In the genomic region with DNA sequence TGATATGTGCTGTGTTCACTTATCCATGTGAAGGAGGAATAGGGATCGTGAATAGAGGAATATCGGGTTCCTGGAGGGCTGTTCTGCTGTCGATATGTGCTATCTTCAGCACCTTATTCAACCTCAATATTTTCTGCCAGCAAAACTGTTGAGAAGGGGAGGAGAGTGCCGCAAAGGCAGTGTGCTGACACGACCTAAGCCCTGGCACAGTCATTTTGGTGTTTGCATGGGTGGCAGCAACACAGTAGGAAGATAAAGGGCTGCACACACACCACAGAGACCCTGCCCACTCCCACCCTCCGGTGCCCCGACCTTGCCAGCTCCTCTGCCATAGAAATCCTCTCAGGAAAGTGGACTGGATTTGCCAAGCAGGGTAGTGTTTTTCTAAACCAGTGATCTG, we compare ENCODE assay signal across 20 cellular contexts. TPM values are rescaled to one million over a fixed set of nuclear protein-coding genes. Genes with fewer than 3 reads are reported as not detected.
A peak's percentile ranks its signal among the peaks of the same experiment; 100 is the strongest.
DNase-seq lines count a peak whose midpoint lies in the region; ATAC-seq and TF ChIP-seq lines count a peak whose summit lies in the region.
"Had no signal": no experiment of that assay in that cellular context is flagged by ENCODE, and none has a peak within 500 bp of the region (broad histone marks: within the 10 kb centered on the region; RNA-seq: fewer than 3 reads in every experiment).

No MANE protein-coding gene starts in this region.

- no peaks in the 10 kb centered on the region for H3K36me3 ChIP-seq in endocrine pancreas (ENCODE audit: control insufficient read depth, insufficient read depth, low read length)
- H3K36me3 ChIP-seq: ascending aorta, esophagus squamous epithelium, gastroesophageal sphincter, ovary had no signal

- peaks cover 3% of the 10 kb centered on the region for H3K36me3 Mint-ChIP-seq in activated CD4-positive, alpha-beta T cell treated with anti-CD3 and anti-CD28 coated beads for 36 hours (ENCODE audit: low read depth)
- peaks cover 11% of the 10 kb centered on the region for H3K36me3 Mint-ChIP-seq in IgD-negative memory B cell
- no peaks in the 10 kb centered on the region for H3K36me3 Mint-ChIP-seq in nephron (ENCODE audit: low read depth)
- H3K36me3 Mint-ChIP-seq: naive thymus-derived CD4-positive, alpha-beta T cell had no signal

- DNase-seq in activated CD4-positive, alpha-beta T cell treated with anti-CD3 and anti-CD28 coated beads for 36 hours: peak; percentile 57
- no peak for DNase-seq in activated CD4-positive, alpha-beta T cell treated with anti-CD3 and anti-CD28 coated beads, Interleukin-2, amount 50 U/mL, for 1 hour
- DNase-seq: DMS79; effector memory CD4-positive, alpha-beta T cell; esophagus squamous epithelium; GM23248; KBM-7; naive thymus-derived CD4-positive, alpha-beta T cell; NCI-H1694; NCI-H526 treated with DMSO at 0.1 percent for 48 hours; ovary had no signal

- ATAC-seq in activated CD4-positive, alpha-beta T cell treated with anti-CD3 and anti-CD28 coated beads for 36 hours: no peak
- ATAC-seq in HG03039 (IDR thresholded peaks at IDR 0.05; ENCODE audit: unreplicated experiment) (no peak), HG02588 (IDR thresholded peaks at IDR 0.05; ENCODE audit: unreplicated experiment) (no peak), GM21737 (IDR thresholded peaks at IDR 0.05; ENCODE audit: unreplicated experiment) (no peak)
- ATAC-seq: gastroesophageal sphincter; naive thymus-derived CD4-positive, alpha-beta T cell had no signal

- intact Hi-C loops in activated CD4-positive, alpha-beta T cell treated with anti-CD3 and anti-CD28 coated beads for 36 hours (cut with DNase I, micrococcal nuclease): loop anchor here (1.0 to 2.0 kb wide), 6 partner anchors 33 to 741 kb away; a partner anchor contains a TSS

- H3K9me3 Mint-ChIP-seq in activated CD4-positive, alpha-beta T cell treated with anti-CD3 and anti-CD28 coated beads for 36 hours (ENCODE audit: low read depth): no peaks in the 10 kb centered on the region
- H3K9me3 Mint-ChIP-seq in IgD-negative memory B cell (no peaks in the 10 kb centered on the region), nephron (no peaks in the 10 kb centered on the region)
- H3K9me3 Mint-ChIP-seq: activated T-helper 2 cell treated with anti-CD3 and anti-CD28 coated beads, Interferon-gamma antibody, Interleukin-2, Interleukin-4, amounts not matched to agents 10 μg/mL and 5 μg/mL and 100 μg/mL, durations not matched to agents 14 hours and 24 hours and 36 hours; naive thymus-derived CD4-positive, alpha-beta T cell had no signal

- POLR2A ChIA-PET in activated CD4-positive, alpha-beta T cell treated with anti-CD3 and anti-CD28 coated beads for 36 hours (lab: Charles Lee): interaction anchor here (0.6 to 1.7 kb wide), 4 partner anchors 25 to 108 kb away, joined by 3 to 8 read pairs (median 4); no protein-coding TSS in a partner anchor

- H3K9ac ChIP-seq in endocrine pancreas (ENCODE audit: control insufficient read depth, insufficient read depth, low read length): peak overlapping the region; percentile 49
- H3K9ac ChIP-seq: GM23248 had no signal

- H3K4me1 Mint-ChIP-seq in activated CD4-positive, alpha-beta T cell treated with anti-CD3 and anti-CD28 coated beads for 36 hours: peaks cover 46% of the 10 kb centered on the region
- H3K4me1 Mint-ChIP-seq in IgD-negative memory B cell (peaks cover 31 to 50% (median 39%) of the 10 kb centered on the region in 3 donors), nephron (peaks cover 55% of the 10 kb centered on the region)

- peak overlapping the region; percentile 61 for H3K4me3 ChIP-seq in endocrine pancreas (ENCODE audit: control insufficient read depth, insufficient read depth, low read length)
- H3K4me3 ChIP-seq: ascending aorta, esophagus squamous epithelium, gastroesophageal sphincter, GM23248, ovary had no signal

- H3K27ac Mint-ChIP-seq in activated CD4-positive, alpha-beta T cell treated with anti-CD3 and anti-CD28 coated beads for 36 hours: peak overlapping the region; percentile 91
- peak overlapping the region in 2 of 3 donors; percentile 57 to 60 for H3K27ac Mint-ChIP-seq in IgD-negative memory B cell
- peak overlapping the region in 2 of 3 experiments; percentile 74 to 90 for H3K27ac Mint-ChIP-seq in nephron

- no peaks in the 10 kb centered on the region for H3K9me3 ChIP-seq in endocrine pancreas (ENCODE audit: control insufficient read depth, low read length)
- H3K9me3 ChIP-seq: ascending aorta, esophagus squamous epithelium, gastroesophageal sphincter, ovary had no signal

- no peaks in the 10 kb centered on the region for H3K27me3 ChIP-seq in endocrine pancreas (ENCODE audit: control insufficient read depth, insufficient read depth, low read length)
- H3K27me3 ChIP-seq: ascending aorta, esophagus squamous epithelium, gastroesophageal sphincter, ovary had no signal

- TF ChIP-seq CTCF in nephron (IDR thresholded peaks at IDR 0.05; ENCODE audit: unreplicated experiment in 3 of 3): no peak

- CTCF ChIA-PET in activated CD4-positive, alpha-beta T cell treated with anti-CD3 and anti-CD28 coated beads for 36 hours (lab: Charles Lee): interaction anchor here (0.5 to 1.6 kb wide), 3 partner anchors 8 to 108 kb away, joined by 3 to 5 read pairs (median 3); no protein-coding TSS in a partner anchor

- no peaks in the 10 kb centered on the region for H3K27me3 Mint-ChIP-seq in activated CD4-positive, alpha-beta T cell treated with anti-CD3 and anti-CD28 coated beads for 36 hours
- peaks cover 2% of the 10 kb centered on the region for H3K27me3 Mint-ChIP-seq in IgD-negative memory B cell
- peaks cover 9% of the 10 kb centered on the region for H3K27me3 Mint-ChIP-seq in nephron (ENCODE audit: low read depth)

- H3K4me3 Mint-ChIP-seq in activated CD4-positive, alpha-beta T cell treated with anti-CD3 and anti-CD28 coated beads for 36 hours: peak overlapping the region; percentile 51
- H3K4me3 Mint-ChIP-seq in IgD-negative memory B cell: no peak overlapping the region
- no peak overlapping the region for H3K4me3 Mint-ChIP-seq in nephron
- H3K4me3 Mint-ChIP-seq: naive thymus-derived CD4-positive, alpha-beta T cell had no signal

- peaks cover 4% of the 10 kb centered on the region for H3K4me1 ChIP-seq in endocrine pancreas (ENCODE audit: control insufficient read depth, insufficient read depth, low read length)
- H3K4me1 ChIP-seq: ascending aorta, gastroesophageal sphincter had no signal

RNA-seq across cellular contexts. Expression of a gene that starts 47.0 kb away (rescaled TPM):
- 1 to 10 TPM; 2.4 to 2.5 TPM for total RNA-seq in activated CD4-positive, alpha-beta T cell treated with anti-CD3 and anti-CD28 coated beads for 36 hours
- polyA plus RNA-seq in IgD-negative memory B cell: 13.5 TPM
